Comparison of ENCODE assay signal across 8 cellular contexts in genomic region chr7:87933953-87934698, GRCh38. TPM values are rescaled to one million over a fixed set of nuclear protein-coding genes. Genes with fewer than 3 reads are reported as not detected.
A peak's percentile ranks its signal among the peaks of the same experiment; 100 is the strongest.
DNase-seq lines count a peak whose midpoint lies in the region; FAIRE-seq and TF ChIP-seq lines count a peak whose summit lies in the region.

Gene ADAM22 (plus strand): TSS chr7:87934251. CDS start chr7:87934466, 215 bp downstream.

- peaks cover 10% of the 10 kb centered on the region for H3K23me2 ChIP-seq in H9 (ENCODE audit: insufficient read length, low read depth, low read length, poor library complexity, severe bottlenecking)

- H3K79me1 ChIP-seq in H9 (ENCODE audit: insufficient read depth, low read depth, low read length, poor library complexity, severe bottlenecking) (no peaks in the 10 kb centered on the region), neuronal stem cell (ENCODE audit: low read depth, low read length) (peaks cover 2% of the 10 kb centered on the region)

- peak; percentile 59 for FAIRE-seq in G401.6 (lab: Jason Lieb, UNC)

- TF ChIP-seq CTCF in H9 (conservative IDR thresholded peaks at IDR 0.05) (no peak), Loucy (conservative IDR thresholded peaks at IDR 0.05; ENCODE audit: low read length) (no peak; the same call in 1 of the 2 replicates)

- no peak within 1 kb of the TSS for H2BK5ac ChIP-seq in H9 (ENCODE audit: insufficient read length, low read length)
- peak within 1 kb of the TSS; percentile 70 for H2BK5ac ChIP-seq in neuronal stem cell (ENCODE audit: low read length)

- H3K9ac ChIP-seq in H9 (ENCODE audit: extremely low read depth, insufficient read length, low read length) (peak within 1 kb of the TSS; percentile 76), Loucy (ENCODE audit: low read depth, low read length, poor library complexity, severe bottlenecking) (peak within 1 kb of the TSS; percentile 85), neuronal stem cell (ENCODE audit: low read depth, low read length, poor library complexity) (peak within 1 kb of the TSS; percentile 80), subcutaneous abdominal adipose tissue (ENCODE audit: low read length in 5 of 5) (peak within 1 kb of the TSS in 4 of 5 donors; percentile 39 to 69 (median 56))

- no peaks in the 10 kb centered on the region for H3K9me3 Mint-ChIP-seq in H9

- no peak within 1 kb of the TSS for H2BK15ac ChIP-seq in H9 (ENCODE audit: low read depth, low read length)
- H2BK15ac ChIP-seq in neuronal stem cell (ENCODE audit: low read length): peak within 1 kb of the TSS; percentile 53

- no peak within 1 kb of the TSS for H3K27ac ChIP-seq in H9 (ENCODE audit: insufficient read length, low read depth, low read length)
- peak within 1 kb of the TSS; percentile 55 for H3K27ac ChIP-seq in neuronal stem cell (replicated peaks; ENCODE audit: low read length)
- H3K27ac ChIP-seq in subcutaneous abdominal adipose tissue (ENCODE audit: low read depth, low read length): no peak within 1 kb of the TSS

- H3K4me2 ChIP-seq in H9 (ENCODE audit: insufficient read depth, insufficient read length, low read length) (peak within 1 kb of the TSS; percentile 87), Loucy (ENCODE audit: low read depth, low read length, poor library complexity, severe bottlenecking) (peak within 1 kb of the TSS; percentile 93), neuronal stem cell (ENCODE audit: insufficient read depth, low read length, poor library complexity, severe bottlenecking) (peak within 1 kb of the TSS; percentile 94)

- H2BK20ac ChIP-seq in H9 (ENCODE audit: low read depth, low read length, poor library complexity, severe bottlenecking): no peak within 1 kb of the TSS

- H3K27me3 Mint-ChIP-seq in H9 (ENCODE audit: low read depth): peaks cover 24% of the 10 kb centered on the region

- no peak within 1 kb of the TSS for H2AK5ac ChIP-seq in H9 (ENCODE audit: insufficient read length, low read length)
- no peak within 1 kb of the TSS for H2AK5ac ChIP-seq in neuronal stem cell (ENCODE audit: low read depth, low read length)

- H3K9me2 ChIP-seq in Loucy (replicated peaks; ENCODE audit: low read depth, low read length): no peaks in the 10 kb centered on the region

- no peak within 1 kb of the TSS for H3T11ph ChIP-seq in H9 (ENCODE audit: low read length)

- peak within 1 kb of the TSS in 2 of 3 experiments; percentile 91 to 92; a peak in 5 of 7 replicates for H3K27ac Mint-ChIP-seq in H9

- WGBS in H9 (ENCODE audit: extremely low coverage, insufficient read length, low lambda C conversion rate): no CpG with 5 or more reads among the region's 70 CpGs
- no CpG with 5 or more reads among the region's 70 CpGs for WGBS in neuronal stem cell (ENCODE audit: extremely low coverage in 2 of 2, insufficient read length in 2 of 2, insufficient replicate concordance in 1 of 2), 2 donors

- H3K23ac ChIP-seq in H9 (ENCODE audit: insufficient read length, low read depth, low read length): no peak within 1 kb of the TSS
- peak within 1 kb of the TSS; percentile 11 for H3K23ac ChIP-seq in neuronal stem cell (ENCODE audit: low read depth, low read length, poor library complexity)

- H3K9me3 ChIP-seq in H9 (ENCODE audit: control insufficient read depth, low read depth, low read length) (no peaks in the 10 kb centered on the region), Loucy (ENCODE audit: insufficient read depth, low read depth, low read length) (no peaks in the 10 kb centered on the region), neuronal stem cell (replicated peaks in 1 of 2; ENCODE audit: control insufficient read depth in 2 of 2, insufficient read depth in 1 of 2, low read depth in 1 of 2, low read length in 2 of 2) (no peaks in the 10 kb centered on the region), subcutaneous abdominal adipose tissue (ENCODE audit: control insufficient read depth in 5 of 5, low read length in 5 of 5) (no peaks in the 10 kb centered on the region)

- H4K8ac ChIP-seq in H9 (replicated peaks; ENCODE audit: insufficient read length, low read depth, low read length) (no peak within 1 kb of the TSS), neuronal stem cell (ENCODE audit: low read depth, low read length) (no peak within 1 kb of the TSS)

- no peak within 1 kb of the TSS for H4K5ac ChIP-seq in H9 (ENCODE audit: insufficient read length, low read depth, low read length)

- H3K4me1 ChIP-seq in H9 (ENCODE audit: insufficient read depth, low read length) (no peaks in the 10 kb centered on the region), Loucy (ENCODE audit: insufficient read depth, low read length, poor library complexity, severe bottlenecking) (peaks cover 31% of the 10 kb centered on the region), neuronal stem cell (ENCODE audit: control insufficient read depth in 2 of 2, insufficient read depth in 1 of 2, low read depth in 1 of 2, low read length in 2 of 2) (peaks cover 0 to 5% of the 10 kb centered on the region in 2 donors), subcutaneous abdominal adipose tissue (ENCODE audit: control insufficient read depth in 5 of 5, insufficient read depth in 5 of 5, low read length in 5 of 5) (peaks cover 0 to 21% (median 17%) of the 10 kb centered on the region in 5 donors)

- H2AFZ ChIP-seq in H9 (ENCODE audit: low read length) (peak within 1 kb of the TSS; percentile 41), Loucy (ENCODE audit: low read length) (peak within 1 kb of the TSS; percentile 98), neuronal stem cell (ENCODE audit: low read length) (peak within 1 kb of the TSS; percentile 99)

- peak within 1 kb of the TSS; percentile 88 for H3K14ac ChIP-seq in H9 (ENCODE audit: insufficient read depth, low read length)
- H3K14ac ChIP-seq in neuronal stem cell (ENCODE audit: low read length): no peak within 1 kb of the TSS

- H2BK120ac ChIP-seq in H9 (ENCODE audit: low read depth, low read length, poor library complexity, severe bottlenecking): no peak within 1 kb of the TSS
- no peak within 1 kb of the TSS for H2BK120ac ChIP-seq in neuronal stem cell (ENCODE audit: low read depth, low read length)

- peaks cover 8% of the 10 kb centered on the region in 2 experiments for H3K4me1 Mint-ChIP-seq in H9

- H3F3A ChIP-seq in Loucy (ENCODE audit: low read depth): no peaks in the 10 kb centered on the region

- DNase-seq in H9 (peak; percentile 95), SHP77 (lab: John Stamatoyannopoulos, UW) (peak; percentile 92 to 96), activated gamma-delta T cell treated with Interleukin-2 at 50 U/mL for 16 hours (peak; percentile 85), foreskin melanocyte (peak; percentile 84), neuronal stem cell (ENCODE audit: low spot score) (peak; percentile 87)

- H3K36me3 ChIP-seq in Loucy (ENCODE audit: insufficient read depth, low read length): no peaks in the 10 kb centered on the region
- H3K36me3 ChIP-seq in neuronal stem cell (replicated peaks in 1 of 2; ENCODE audit: control insufficient read depth in 2 of 2, insufficient read depth in 2 of 2, low read length in 2 of 2): peaks cover 0 to 11% of the 10 kb centered on the region in 2 donors
- H3K36me3 ChIP-seq in subcutaneous abdominal adipose tissue (ENCODE audit: control insufficient read depth in 5 of 5, insufficient read depth in 5 of 5, low read length in 5 of 5): no peaks in the 10 kb centered on the region

- H4K20me1 ChIP-seq in H9 (ENCODE audit: control insufficient read depth, insufficient read depth, insufficient read length) (no peaks in the 10 kb centered on the region), Loucy (ENCODE audit: insufficient read depth, low read length, poor library complexity, severe bottlenecking) (no peaks in the 10 kb centered on the region)

- peaks cover 6 to 9% (median 9%) of the 10 kb centered on the region in 3 experiments; a peak in 4 of 7 replicates for H3K36me3 Mint-ChIP-seq in H9 (ENCODE audit: insufficient read depth in 1 of 3, low read depth in 3 of 3)

- H3K27me3 ChIP-seq in H9 (ENCODE audit: insufficient read depth, low read length) (no peaks in the 10 kb centered on the region), Loucy (ENCODE audit: insufficient read depth, low read length, poor library complexity, severe bottlenecking) (no peaks in the 10 kb centered on the region), neuronal stem cell (ENCODE audit: control insufficient read depth in 3 of 3, insufficient read depth in 3 of 3, low read depth in 1 of 3, low read length in 3 of 3) (peaks cover 0 to 6% (median 5%) of the 10 kb centered on the region in 3 experiments), subcutaneous abdominal adipose tissue (ENCODE audit: control insufficient read depth in 5 of 5, insufficient read depth in 4 of 5, low read length in 5 of 5) (no peaks in the 10 kb centered on the region)

- H3K56ac ChIP-seq in H9 (ENCODE audit: insufficient read length, low read depth, low read length): no peak within 1 kb of the TSS

- H3K4me3 ChIP-seq in Loucy (ENCODE audit: low read length, poor library complexity, severe bottlenecking) (peak within 1 kb of the TSS; percentile 99), neuronal stem cell (ENCODE audit: low read length in 2 of 2) (peak within 1 kb of the TSS; percentile 90 to 95), subcutaneous abdominal adipose tissue (ENCODE audit: low read depth in 1 of 5, low read length in 5 of 5) (peak within 1 kb of the TSS; percentile 81 to 90 (median 85))

- H2BK12ac ChIP-seq in H9 (ENCODE audit: insufficient read length, low read depth, low read length) (no peak within 1 kb of the TSS), neuronal stem cell (ENCODE audit: low read length) (no peak within 1 kb of the TSS)

- H3K18ac ChIP-seq in H9 (ENCODE audit: insufficient read length, low read depth, low read length) (peak within 1 kb of the TSS; percentile 64), neuronal stem cell (ENCODE audit: low read length) (peak within 1 kb of the TSS; percentile 92)

- H4K91ac ChIP-seq in H9 (ENCODE audit: insufficient read length, low read depth, low read length): no peak within 1 kb of the TSS
- no peak within 1 kb of the TSS for H4K91ac ChIP-seq in neuronal stem cell (ENCODE audit: low read depth, low read length, poor library complexity)

- peak within 1 kb of the TSS; percentile 85 to 94 for H3K4me3 Mint-ChIP-seq in H9

- H3K79me2 ChIP-seq in H9 (ENCODE audit: insufficient read depth, low read length): no peaks in the 10 kb centered on the region
- H3K79me2 ChIP-seq in Loucy (ENCODE audit: insufficient read depth, low read length): peaks cover 21% of the 10 kb centered on the region

- H3K4ac ChIP-seq in H9 (ENCODE audit: low read depth, low read length): no peak within 1 kb of the TSS
- no peak within 1 kb of the TSS for H3K4ac ChIP-seq in neuronal stem cell (ENCODE audit: low read length)

RNA-seq across cellular contexts. Expression of gene ADAM22, which starts in this region (rescaled TPM):
- 8.6 and 8.7 TPM in 2 replicates for total RNA-seq in H9 (2021)
- polyA plus RNA-seq in neuronal stem cell (2013, experiment 1 of 2): 5.2 TPM
- polyA plus RNA-seq in neuronal stem cell (2013, experiment 2 of 2): 5.2 TPM

Comparison
In these comparisons a context has a peak if more than half of its experiments do, and no peak if none do; other contexts are left out.
1. H2AFZ ChIP-seq: peak in every context shown above with its lines; median percentile 99 in neuronal stem cell; 98 in Loucy; 41 in H9.